Comparison of ENCODE assay signal across 1 cellular context in genomic region chr7:25512051-25512450, GRCh38.
TF ChIP-seq lines count a peak whose summit lies in the region.

No MANE protein-coding gene starts in this region.

TF ChIP-seq in HEK293, 187 proteins besides CTCF, POLR2A, EP300 and RAD21 (continued from another document):
- TF ChIP-seq ZNF518A (tag by site-specific recombination; conservative IDR thresholded peaks at IDR 0.05; ENCODE audit: low read depth) (no peak), ZNF561 (tag by site-specific recombination; IDR thresholded peaks at IDR 0.05; ENCODE audit: borderline replicate concordance) (no peak), INSM2 (tag by site-specific recombination; IDR thresholded peaks at IDR 0.05) (no peak), PRDM6 (tag by site-specific recombination; IDR thresholded peaks at IDR 0.05) (peak; percentile 77), PRDM2 (tag by site-specific recombination; IDR thresholded peaks at IDR 0.05; ENCODE audit: borderline replicate concordance) (no peak), ZNF292 (tag by site-specific recombination; IDR thresholded peaks at IDR 0.05; ENCODE audit: borderline replicate concordance, low read depth) (no peak), ZNF530 (tag by site-specific recombination; IDR thresholded peaks at IDR 0.05; ENCODE audit: low read depth) (no peak), ZNF548 (tag by site-specific recombination; IDR thresholded peaks at IDR 0.05) (no peak), PRDM4 (tag by site-specific recombination; IDR thresholded peaks at IDR 0.05) (peak; percentile 63), KLF17 (tag by site-specific recombination; IDR thresholded peaks at IDR 0.05) (no peak), KLF1 (tag by site-specific recombination; IDR thresholded peaks at IDR 0.05) (no peak), ZNF558 (tag by site-specific recombination; IDR thresholded peaks at IDR 0.05) (no peak), ZNF843 (tag by site-specific recombination; IDR thresholded peaks at IDR 0.05) (peak; percentile 85), REST (tag by site-specific recombination; IDR thresholded peaks at IDR 0.05) (no peak), ZNF146 (tag by site-specific recombination; IDR thresholded peaks at IDR 0.05) (no peak), FEZF1 (tag by site-specific recombination; IDR thresholded peaks at IDR 0.05) (peak; percentile 79), ZNF580 (tag by site-specific recombination; IDR thresholded peaks at IDR 0.05) (0 out of 2 replicates have a peak, but pooled peaks have one; percentile 24), ZNF354C (tag by site-specific recombination; IDR thresholded peaks at IDR 0.05; ENCODE audit: borderline replicate concordance, low read depth) (no peak)
